8 cellular contexts compared by ENCODE assay signal in the genomic region with DNA sequence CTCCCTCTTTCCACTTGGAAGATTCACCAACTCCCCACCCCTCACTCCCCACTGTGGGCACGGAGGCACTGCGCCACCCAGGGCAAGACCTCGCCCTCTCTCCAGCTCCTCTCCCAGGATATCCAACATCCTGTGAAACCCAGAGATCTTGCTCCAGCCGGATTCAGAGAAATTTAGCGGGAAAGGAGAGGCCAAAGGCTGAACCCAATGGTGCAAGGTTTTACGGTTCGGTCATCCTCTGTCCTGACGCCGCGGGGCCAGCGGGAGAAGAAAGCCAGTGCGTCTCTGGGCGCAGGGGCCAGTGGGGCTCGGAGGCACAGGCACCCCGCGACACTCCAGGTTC. TPM values are rescaled to one million over a fixed set of nuclear protein-coding genes. Genes with fewer than 3 reads are reported as not detected.
DNase-seq lines count a peak whose midpoint lies in the region; ATAC-seq, FAIRE-seq and TF ChIP-seq lines count a peak whose summit lies in the region.

No MANE protein-coding gene starts in this region.

- H3K36me3 ChIP-seq in keratinocyte (ENCODE audit: control insufficient read depth in 2 of 2, extremely low read depth in 1 of 2, insufficient read depth in 2 of 2, low read length in 2 of 2) (peaks cover 4 to 14% of the 10 kb centered on the region in 2 experiments), testis (ENCODE audit: low read depth, missing control alignments) (no peaks in the 10 kb centered on the region)

- H3K9me3 ChIP-seq in keratinocyte (ENCODE audit: control insufficient read depth, low read depth, low read length) (no peaks in the 10 kb centered on the region), testis (no peaks in the 10 kb centered on the region)

- ATAC-seq in GM18517 (IDR thresholded peaks at IDR 0.05; ENCODE audit: unreplicated experiment): no peak

- peaks cover 31% of the 10 kb centered on the region for H3K36me3 Mint-ChIP-seq in T-helper 2 cell treated with Interferon-gamma antibody and Interleukin-4, amounts not matched to agents 5 μg/mL and 100 μg/mL, for 36 hours (ENCODE audit: low read depth)
- H3K36me3 Mint-ChIP-seq in activated naive CD8-positive, alpha-beta T cell: peaks cover 16% of the 10 kb centered on the region

- H3K27me3 ChIP-seq in keratinocyte (ENCODE audit: control insufficient read depth, extremely low read depth, insufficient read depth, low read length) (no peaks in the 10 kb centered on the region), testis (no peaks in the 10 kb centered on the region)

- H3K4me3 ChIP-seq in keratinocyte (ENCODE audit: control insufficient read depth in 2 of 3, extremely low read depth in 1 of 3, insufficient read depth in 2 of 3, low read depth in 1 of 3, low read length in 3 of 3) (peak overlapping the region; percentile 77 to 98 (median 92)), testis (peak overlapping the region; percentile 54 to 57)

- 8 to 16% methylated on average over 5 to 16 of the region's 16 CpGs for WGBS in testis, 2 donors

- H3K4me1 ChIP-seq in keratinocyte (ENCODE audit: control insufficient read depth, extremely low read depth, insufficient read depth, low read length): peaks cover 29% of the 10 kb centered on the region
- H3K4me1 ChIP-seq in testis: no peaks in the 10 kb centered on the region

- peaks cover 51% of the 10 kb centered on the region for H3K4me1 Mint-ChIP-seq in T-helper 2 cell treated with Interferon-gamma antibody and Interleukin-4, amounts not matched to agents 5 μg/mL and 100 μg/mL, for 36 hours (ENCODE audit: low read depth)
- peaks cover 46% of the 10 kb centered on the region for H3K4me1 Mint-ChIP-seq in activated naive CD8-positive, alpha-beta T cell (ENCODE audit: low read depth)

- H3K4me2 ChIP-seq in keratinocyte (ENCODE audit: control insufficient read depth, extremely low read depth, insufficient read depth, low read depth, low read length): peak overlapping the region; percentile 99

- H2AFZ ChIP-seq in keratinocyte (ENCODE audit: control insufficient read depth, low read length): peak overlapping the region; percentile 62

- no peak for FAIRE-seq in keratinocyte (lab: Jason Lieb, UNC)

- intact Hi-C loops in testis (cut with DNase I; ENCODE audit: low total_unique reads): no loop called here

- no peak for DNase-seq in T-helper 2 cell treated with Interferon-gamma antibody and Interleukin-4, amounts not matched to agents 5 μg/mL and 100 μg/mL, for 36 hours (ENCODE audit: low spot score)
- DNase-seq in T-helper 2 cell: no peak
- no peak for DNase-seq in keratinocyte (ENCODE audit: low read depth, low spot score)
- no peak for DNase-seq in testis
- no peak for DNase-seq in activated gamma-delta T cell (lab: John Stamatoyannopoulos, UW)
- DNase-seq in NCI-H510A (lab: John Stamatoyannopoulos, UW): no peak

- TF ChIP-seq CTCF in keratinocyte (optimal IDR thresholded peaks at IDR 0.05 in 1 of 3, IDR thresholded peaks at IDR 0.05 in 1 of 3, conservative IDR thresholded peaks at IDR 0.05 in 1 of 3; ENCODE audit: extremely low read depth in 1 of 3, insufficient read depth in 2 of 3, low read length in 3 of 3) (peak in 1 of 3 experiments; percentile 20), testis (IDR thresholded peaks at IDR 0.05) (no peak)

- H3K27ac ChIP-seq in keratinocyte (ENCODE audit: control insufficient read depth, insufficient read depth, low read length): peak overlapping the region; percentile 95
- H3K27ac ChIP-seq in testis: no peak overlapping the region

- H4K20me1 ChIP-seq in keratinocyte (ENCODE audit: control insufficient read depth, extremely low read depth, insufficient read depth, low read length): peaks cover 18% of the 10 kb centered on the region

- H3K27me3 Mint-ChIP-seq in T-helper 2 cell treated with Interferon-gamma antibody and Interleukin-4, amounts not matched to agents 5 μg/mL and 100 μg/mL, for 36 hours (ENCODE audit: low read depth): peaks cover 24% of the 10 kb centered on the region
- H3K27me3 Mint-ChIP-seq in activated naive CD8-positive, alpha-beta T cell: no peaks in the 10 kb centered on the region

- H3K9me1 ChIP-seq in keratinocyte (ENCODE audit: control insufficient read depth, extremely low read depth, insufficient read depth, low read length): no peaks in the 10 kb centered on the region

- no peaks in the 10 kb centered on the region for H3K9me3 Mint-ChIP-seq in T-helper 2 cell treated with Interferon-gamma antibody and Interleukin-4, amounts not matched to agents 5 μg/mL and 100 μg/mL, for 36 hours
- H3K9me3 Mint-ChIP-seq in activated naive CD8-positive, alpha-beta T cell (ENCODE audit: low read depth): peaks cover under 1% of the 10 kb centered on the region

- dilution Hi-C loops in keratinocyte (cut with MboI; ENCODE audit: extremely low pct_ligation_motif_present, low sequenced_read_pairs): no loop called here

- H3K4me3 Mint-ChIP-seq in T-helper 2 cell treated with Interferon-gamma antibody and Interleukin-4, amounts not matched to agents 5 μg/mL and 100 μg/mL, for 36 hours: peak overlapping the region; percentile 91
- peak overlapping the region; percentile 98 for H3K4me3 Mint-ChIP-seq in activated naive CD8-positive, alpha-beta T cell

- peak overlapping the region; percentile 97 for H3K9ac ChIP-seq in keratinocyte (ENCODE audit: control insufficient read depth, extremely low read depth, insufficient read depth, low read length)

- H3K79me2 ChIP-seq in keratinocyte (ENCODE audit: control insufficient read depth, insufficient read depth, low read length): peaks cover 53% of the 10 kb centered on the region

- TF ChIP-seq POLR2A in testis (IDR thresholded peaks at IDR 0.05): no peak

- H3K27ac Mint-ChIP-seq in T-helper 2 cell treated with Interferon-gamma antibody and Interleukin-4, amounts not matched to agents 5 μg/mL and 100 μg/mL, for 36 hours: peak overlapping the region; percentile 94
- H3K27ac Mint-ChIP-seq in activated naive CD8-positive, alpha-beta T cell: peak overlapping the region; percentile 98

RNA-seq across cellular contexts. Expression of a gene that starts 0.4 kb away (rescaled TPM):
- polyA plus RNA-seq in keratinocyte: 1,621 to 2,271 TPM (median 2,038 TPM) in 3 replicates
- polyA plus RNA-seq in keratinocyte (2011; ENCODE audit: low read depth): 1,899 TPM
- 704 and 1,157 TPM in 2 replicates for polyA plus RNA-seq in keratinocyte (2011; cell fraction: cytosol; rRNA removed)
- polyA plus RNA-seq in keratinocyte (2011; cell fraction: nucleus; rRNA removed): 3,164 and 3,631 TPM in 2 replicates
- polyA plus RNA-seq in keratinocyte (2012; ENCODE audit: low replicate concordance): 637 and 1,345 TPM in 2 replicates
- 1,693 to 2,971 TPM (median 2,836 TPM) in 3 replicates for polyA minus RNA-seq in keratinocyte
- polyA minus RNA-seq in keratinocyte (2011; cell fraction: cytosol; rRNA and poly(A)+ RNA removed): 1,343 TPM
- 2,671 and 5,354 TPM in 2 replicates for polyA minus RNA-seq in keratinocyte (2011; cell fraction: nucleus; rRNA and poly(A)+ RNA removed)
- total RNA-seq in testis: 10 to 100 TPM in 1 of 2 donors, 1 to 10 TPM in 1; 4.0 to 13.4 TPM
- polyA plus RNA-seq in testis (ENCODE audit: insufficient read depth, low read depth, low replicate concordance): 44.5 TPM

Comparison
In these comparisons a context has a peak if more than half of its experiments do, and no peak if none do; other contexts are left out.
1. RNA of a gene that starts 0.4 kb away (polyA plus RNA-seq): 637 to 3,631 TPM in keratinocyte; 44.5 TPM in testis (single experiment); every median in the first group is over 10 times any median in the second.